ENCODE assay signal across 1 cellular context in the genomic region with DNA sequence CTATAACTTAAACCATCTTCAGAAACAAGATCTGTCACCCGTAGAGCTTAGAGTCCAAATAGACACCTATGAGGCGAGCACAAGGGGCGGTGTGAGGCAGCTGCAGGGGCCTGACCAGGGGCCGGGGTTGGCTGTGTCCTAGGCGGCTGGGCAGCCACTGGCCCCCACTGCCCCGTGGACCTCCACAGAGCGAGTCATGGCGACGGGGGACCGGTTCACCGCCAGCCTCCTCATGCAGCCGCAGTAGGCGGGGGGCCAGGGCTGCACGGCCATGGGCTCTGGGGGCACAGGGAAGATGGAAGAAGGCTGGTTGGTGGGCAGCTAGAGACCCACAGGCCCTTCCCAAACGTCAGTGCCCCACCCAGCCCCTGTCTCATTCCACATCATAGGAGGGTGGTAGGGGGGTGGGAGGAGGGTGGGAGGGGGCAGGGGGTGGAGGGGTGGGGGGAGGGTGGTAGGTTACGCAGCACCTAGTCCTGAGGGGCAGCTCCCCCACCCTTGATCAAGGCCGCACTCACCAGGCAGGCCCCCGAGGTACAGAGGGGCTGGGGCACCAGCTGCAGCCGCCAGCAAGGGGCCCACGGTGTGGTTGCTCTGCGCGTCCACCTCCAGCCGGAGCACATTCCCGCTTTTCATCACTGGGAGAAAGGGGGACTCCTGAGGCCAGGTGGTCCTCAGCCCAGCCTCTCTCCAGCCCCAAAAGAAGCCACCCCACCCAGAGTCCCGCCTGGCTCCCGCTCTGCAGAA.
TF ChIP-seq lines count a peak whose summit lies in the region.

No MANE protein-coding gene starts in this region.

TF ChIP-seq in K562, 482 proteins besides CTCF, POLR2A, EP300 and RAD21:
- TF ChIP-seq MTA2 (IDR thresholded peaks at IDR 0.05; ENCODE audit: low read depth) (no peak), RBM22 (IDR thresholded peaks at IDR 0.05; ENCODE audit: low read depth, low read length, poor library complexity, severe bottlenecking) (peak; percentile 3), ZNF184 (CRISPR knock-in tag; IDR thresholded peaks at IDR 0.05) (no peak), SMARCC2 (IDR thresholded peaks at IDR 0.05; ENCODE audit: low read depth) (no peak), ZBTB8A (IDR thresholded peaks at IDR 0.05; ENCODE audit: partially characterized antibody) (no peak), SUPT5H (IDR thresholded peaks at IDR 0.05) (peak; percentile 21; the same call in 1 of the 2 replicates), MXI1 (IDR thresholded peaks at IDR 0.05; ENCODE audit: low read depth, low read length) (no peak), RBFOX2 (IDR thresholded peaks at IDR 0.05; ENCODE audit: low read depth, low read length) (peak; percentile 48), ZNF77 (CRISPR knock-in tag; IDR thresholded peaks at IDR 0.05) (no peak), PCBP1 (IDR thresholded peaks at IDR 0.05; ENCODE audit: low read depth, low read length, poor library complexity, severe bottlenecking) (peak; percentile 68), CEBPB (tag; IDR thresholded peaks at IDR 0.05) (no peak), RBBP5 (IDR thresholded peaks at IDR 0.05; ENCODE audit: borderline replicate concordance, insufficient read depth, low read length, poor library complexity, severe bottlenecking) (no peak), POLR2G (IDR thresholded peaks at IDR 0.05; ENCODE audit: low read depth, low read length) (peak; percentile 58; the same call in 1 of the 2 replicates), BRD4 (IDR thresholded peaks at IDR 0.05) (no peak)
- TF ChIP-seq, protein P1, sequence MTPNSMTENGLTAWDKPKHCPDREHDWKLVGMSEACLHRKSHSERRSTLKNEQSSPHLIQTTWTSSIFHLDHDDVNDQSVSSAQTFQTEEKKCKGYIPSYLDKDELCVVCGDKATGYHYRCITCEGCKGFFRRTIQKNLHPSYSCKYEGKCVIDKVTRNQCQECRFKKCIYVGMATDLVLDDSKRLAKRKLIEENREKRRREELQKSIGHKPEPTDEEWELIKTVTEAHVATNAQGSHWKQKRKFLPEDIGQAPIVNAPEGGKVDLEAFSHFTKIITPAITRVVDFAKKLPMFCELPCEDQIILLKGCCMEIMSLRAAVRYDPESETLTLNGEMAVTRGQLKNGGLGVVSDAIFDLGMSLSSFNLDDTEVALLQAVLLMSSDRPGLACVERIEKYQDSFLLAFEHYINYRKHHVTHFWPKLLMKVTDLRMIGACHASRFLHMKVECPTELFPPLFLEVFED (CRISPR knock-in tag; conservative IDR thresholded peaks at IDR 0.05), result 0 out of 2 replicates have a peak, but pooled peaks have one; percentile 17
- TF ChIP-seq, protein P2, sequence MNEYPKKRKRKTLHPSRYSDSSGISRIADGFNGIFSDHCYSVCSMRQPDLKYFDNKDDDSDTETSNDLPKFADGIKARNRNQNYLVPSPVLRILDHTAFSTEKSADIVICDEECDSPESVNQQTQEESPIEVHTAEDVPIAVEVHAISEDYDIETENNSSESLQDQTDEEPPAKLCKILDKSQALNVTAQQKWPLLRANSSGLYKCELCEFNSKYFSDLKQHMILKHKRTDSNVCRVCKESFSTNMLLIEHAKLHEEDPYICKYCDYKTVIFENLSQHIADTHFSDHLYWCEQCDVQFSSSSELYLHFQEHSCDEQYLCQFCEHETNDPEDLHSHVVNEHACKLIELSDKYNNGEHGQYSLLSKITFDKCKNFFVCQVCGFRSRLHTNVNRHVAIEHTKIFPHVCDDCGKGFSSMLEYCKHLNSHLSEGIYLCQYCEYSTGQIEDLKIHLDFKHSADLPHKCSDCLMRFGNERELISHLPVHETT (CRISPR knock-in tag; conservative IDR thresholded peaks at IDR 0.05 in 1 of 2, IDR thresholded peaks at IDR 0.05 in 1 of 2), result no peak
